In the genomic region with DNA sequence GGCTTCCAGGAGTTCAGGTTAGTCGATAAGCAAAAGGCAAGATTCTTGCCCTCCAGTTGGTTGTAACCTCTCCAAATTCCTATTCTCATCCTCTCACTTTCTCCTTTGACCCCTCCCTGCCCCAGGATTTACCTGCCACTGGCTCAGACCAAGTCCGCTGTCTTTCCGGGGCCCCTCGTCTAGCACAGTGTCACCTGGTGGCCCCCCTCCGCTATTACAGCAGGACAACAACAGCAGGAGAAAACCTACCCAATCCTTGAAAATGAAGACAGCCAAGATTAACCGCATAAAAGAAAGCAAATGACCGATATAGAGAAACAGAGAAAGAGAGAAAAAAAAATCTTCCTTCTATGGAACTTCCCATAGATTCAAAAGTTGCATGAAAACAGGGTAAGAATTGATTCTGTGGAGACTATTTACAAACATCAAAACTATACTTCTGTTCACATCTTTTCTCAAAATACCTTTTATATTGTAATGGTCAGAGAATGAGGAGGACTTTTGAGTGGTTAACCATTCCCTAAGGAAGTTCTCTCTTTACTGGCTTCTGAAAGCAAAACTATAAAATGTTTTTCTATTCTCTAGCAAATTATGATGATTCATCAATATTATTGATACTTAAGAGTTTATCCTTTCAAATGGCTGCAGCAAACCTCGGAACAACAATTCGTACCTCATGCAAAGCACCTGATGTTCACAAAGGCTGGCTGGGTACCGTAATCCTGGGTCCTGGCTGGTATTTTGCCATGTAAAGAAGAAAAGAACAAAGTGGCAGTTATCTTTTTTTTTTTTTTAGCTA, we compare ENCODE assay signal across 10 cellular contexts. TPM values are rescaled to one million over a fixed set of nuclear protein-coding genes. Genes with fewer than 3 reads are reported as not detected.
DNase-seq lines count a peak whose midpoint lies in the region; ATAC-seq and TF ChIP-seq lines count a peak whose summit lies in the region.
"Had no signal": no experiment of that assay in that cellular context is flagged by ENCODE, and none has a peak within 500 bp of the region (broad histone marks: within the 10 kb centered on the region; RNA-seq: fewer than 3 reads in every experiment).

No MANE protein-coding gene starts in this region.

- no peaks in the 10 kb centered on the region for H3K9me2 ChIP-seq in SK-N-SH

- H3K27ac ChIP-seq in SK-N-SH (ENCODE audit: low read depth in 2 of 2, low read length in 1 of 2), result no peak overlapping the region

- no peaks in the 10 kb centered on the region for H3K36me3 Mint-ChIP-seq in brain
- no peaks in the 10 kb centered on the region for H3K36me3 Mint-ChIP-seq in osteocyte (ENCODE audit: unreplicated experiment)

- H3K79me2 ChIP-seq in SK-N-SH (ENCODE audit: insufficient read depth), result no peaks in the 10 kb centered on the region

- H3K27ac Mint-ChIP-seq in brain (no peak overlapping the region), osteocyte (ENCODE audit: unreplicated experiment) (no peak overlapping the region)

- POLR2A ChIA-PET in SK-N-SH (lab: Yijun Ruan, JAX), result no interaction called here

- H3K4me1 Mint-ChIP-seq in brain (peaks cover 12% of the 10 kb centered on the region), osteocyte (ENCODE audit: unreplicated experiment) (peaks cover 14% of the 10 kb centered on the region)

- no peaks in the 10 kb centered on the region for H3K9me3 ChIP-seq in SK-N-SH

- peaks cover 2 to 15% (median 5%) of the 10 kb centered on the region in 5 experiments for H3K9me3 Mint-ChIP-seq in brain
- H3K9me3 Mint-ChIP-seq in osteocyte (ENCODE audit: unreplicated experiment), result peaks cover 5% of the 10 kb centered on the region

- no peaks in the 10 kb centered on the region for H3K4me1 ChIP-seq in SK-N-SH (ENCODE audit: control insufficient read depth in 1 of 2, insufficient read depth in 2 of 2, low read depth in 1 of 2, low read length in 1 of 2)

- ATAC-seq in SK-N-SH treated with all-trans-retinoic acid at 6 μM for 48 hours (no peak), HG03520 (IDR thresholded peaks at IDR 0.05; ENCODE audit: unreplicated experiment) (peak; percentile 58)

- H3F3A ChIP-seq in SK-N-SH (replicated peaks; ENCODE audit: insufficient read depth), result no peaks in the 10 kb centered on the region

- 19% methylated on average over 10 of the region's 10 CpGs for WGBS in SK-N-SH (ENCODE audit: low lambda C conversion rate)

- peak; percentile 47 for TF ChIP-seq RAD21 in SK-N-SH (IDR thresholded peaks at IDR 0.05; ENCODE audit: low read length)

- H3K4me3 Mint-ChIP-seq in brain, result no peak overlapping the region
- H3K4me3 Mint-ChIP-seq in osteocyte (ENCODE audit: unreplicated experiment), result no peak overlapping the region

- CTCF ChIA-PET in SK-N-SH (lab: Yijun Ruan, JAX), result interaction anchor here (0.6 to 1.9 kb wide), 7 partner anchors 8 to 360 kb away, joined by 3 to 5 read pairs (median 4); a partner anchor contains a TSS

- H3K27me3 ChIP-seq in SK-N-SH (ENCODE audit: insufficient read depth), result no peaks in the 10 kb centered on the region

- no peak overlapping the region for H3K4me2 ChIP-seq in SK-N-SH

- TF ChIP-seq CTCF in SK-N-SH (IDR thresholded peaks at IDR 0.05) (peak; percentile 38), brain (conservative IDR thresholded peaks at IDR 0.05) (peak; percentile 48 to 73), osteocyte (IDR thresholded peaks at IDR 0.05) (peak; percentile 53)

- TF ChIP-seq EP300 in SK-N-SH (IDR thresholded peaks at IDR 0.05; ENCODE audit: borderline replicate concordance in 1 of 2, low read depth in 1 of 2, low read length in 1 of 2), result no peak

- peak overlapping the region in 1 of 2 experiments; percentile 35; a peak in 1 of 4 replicates for H3K4me3 ChIP-seq in SK-N-SH (ENCODE audit: low read depth in 2 of 2, low read length in 1 of 2)

- H3K36me3 ChIP-seq in SK-N-SH (replicated peaks in 1 of 2; ENCODE audit: control insufficient read depth in 1 of 2, insufficient read depth in 2 of 2, low read length in 1 of 2), result no peaks in the 10 kb centered on the region

- no peak overlapping the region for H2AFZ ChIP-seq in SK-N-SH (ENCODE audit: low read depth)

- DNase-seq in SK-N-SH (peak; percentile 54), osteocyte (ENCODE audit: extremely low spot score, unreplicated experiment) (no peak), NCI-H510A (lab: John Stamatoyannopoulos, UW) (no peak), NCI-H2171 (lab: John Stamatoyannopoulos, UW) (no peak)
- DNase-seq in NK-92 treated with Interleukin-12 subunit alpha and Interleukin-12 subunit beta, amount 100 ng/mL, for 24 hours (lab: John Stamatoyannopoulos, UW), result no peak

- H3K27me3 Mint-ChIP-seq in brain, result peaks cover 6% of the 10 kb centered on the region
- peaks cover 45% of the 10 kb centered on the region for H3K27me3 Mint-ChIP-seq in osteocyte (ENCODE audit: unreplicated experiment)

- H4K20me1 ChIP-seq in SK-N-SH (ENCODE audit: insufficient read depth), result no peaks in the 10 kb centered on the region

- H3K9ac ChIP-seq in SK-N-SH, result no peak overlapping the region

TF ChIP-seq in SK-N-SH, 30 proteins besides CTCF, POLR2A, EP300 and RAD21:
- TF ChIP-seq SMC3 (IDR thresholded peaks at IDR 0.05; ENCODE audit: low read depth, low read length) (peak; percentile 35; the same call in 1 of the 2 replicates), SIN3A (IDR thresholded peaks at IDR 0.05; ENCODE audit: borderline replicate concordance, low read depth, low read length) (no peak)

TF ChIP-seq in SK-N-SH treated with all-trans-retinoic acid at 6 μM for 48 hours, 23 proteins besides CTCF, POLR2A, EP300 and RAD21:
- TF ChIP-seq, protein P1, sequence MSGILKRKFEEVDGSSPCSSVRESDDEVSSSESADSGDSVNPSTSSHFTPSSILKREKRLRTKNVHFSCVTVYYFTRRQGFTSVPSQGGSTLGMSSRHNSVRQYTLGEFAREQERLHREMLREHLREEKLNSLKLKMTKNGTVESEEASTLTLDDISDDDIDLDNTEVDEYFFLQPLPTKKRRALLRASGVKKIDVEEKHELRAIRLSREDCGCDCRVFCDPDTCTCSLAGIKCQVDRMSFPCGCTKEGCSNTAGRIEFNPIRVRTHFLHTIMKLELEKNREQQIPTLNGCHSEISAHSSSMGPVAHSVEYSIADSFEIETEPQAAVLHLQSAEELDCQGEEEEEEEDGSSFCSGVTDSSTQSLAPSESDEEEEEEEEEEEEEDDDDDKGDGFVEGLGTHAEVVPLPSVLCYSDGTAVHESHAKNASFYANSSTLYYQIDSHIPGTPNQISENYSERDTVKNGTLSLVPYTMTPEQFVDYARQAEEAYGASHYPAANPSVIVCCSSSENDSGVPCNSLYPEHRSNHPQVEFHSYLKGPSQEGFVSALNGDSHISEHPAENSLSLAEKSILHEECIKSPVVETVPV (CRISPR knock-in tag; IDR thresholded peaks at IDR 0.05), result no peak
- TF ChIP-seq TOX (CRISPR knock-in tag; IDR thresholded peaks at IDR 0.05; ENCODE audit: borderline replicate concordance) (no peak), ZNF8 (CRISPR knock-in tag; IDR thresholded peaks at IDR 0.05) (no peak), ZFP3 (CRISPR knock-in tag; IDR thresholded peaks at IDR 0.05) (no peak), ZNF70 (CRISPR knock-in tag; IDR thresholded peaks at IDR 0.05) (no peak), RARB (CRISPR knock-in tag; IDR thresholded peaks at IDR 0.05) (no peak), BACH2 (CRISPR knock-in tag; IDR thresholded peaks at IDR 0.05; ENCODE audit: borderline replicate concordance) (no peak), ZFP30 (CRISPR knock-in tag; IDR thresholded peaks at IDR 0.05) (no peak), GLIS3 (CRISPR knock-in tag; IDR thresholded peaks at IDR 0.05) (no peak), CSDC2 (CRISPR knock-in tag; IDR thresholded peaks at IDR 0.05) (no peak), ISL1 (CRISPR knock-in tag; IDR thresholded peaks at IDR 0.05) (no peak), PPARA (CRISPR knock-in tag; IDR thresholded peaks at IDR 0.05; ENCODE audit: borderline replicate concordance) (no peak), ZC3H10 (CRISPR knock-in tag; IDR thresholded peaks at IDR 0.05) (no peak), ESRRG (CRISPR knock-in tag; IDR thresholded peaks at IDR 0.05) (no peak), ZNF565 (CRISPR knock-in tag; conservative IDR thresholded peaks at IDR 0.05; ENCODE audit: low read depth) (no peak)
- TF ChIP-seq, protein P2, sequence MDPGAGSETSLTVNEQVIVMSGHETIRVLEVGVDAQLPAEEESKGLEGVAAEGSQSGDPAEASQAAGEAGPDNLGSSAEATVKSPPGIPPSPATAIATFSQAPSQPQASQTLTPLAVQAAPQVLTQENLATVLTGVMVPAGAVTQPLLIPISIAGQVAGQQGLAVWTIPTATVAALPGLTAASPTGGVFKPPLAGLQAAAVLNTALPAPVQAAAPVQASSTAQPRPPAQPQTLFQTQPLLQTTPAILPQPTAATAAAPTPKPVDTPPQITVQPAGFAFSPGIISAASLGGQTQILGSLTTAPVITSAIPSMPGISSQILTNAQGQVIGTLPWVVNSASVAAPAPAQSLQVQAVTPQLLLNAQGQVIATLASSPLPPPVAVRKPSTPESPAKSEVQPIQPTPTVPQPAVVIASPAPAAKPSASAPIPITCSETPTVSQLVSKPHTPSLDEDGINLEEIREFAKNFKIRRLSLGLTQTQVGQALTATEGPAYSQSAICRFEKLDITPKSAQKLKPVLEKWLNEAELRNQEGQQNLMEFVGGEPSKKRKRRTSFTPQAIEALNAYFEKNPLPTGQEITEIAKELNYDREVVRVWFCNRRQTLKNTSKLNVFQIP (CRISPR knock-in tag; IDR thresholded peaks at IDR 0.05; ENCODE audit: borderline replicate concordance, low read depth), result no peak
- TF ChIP-seq, protein P3, sequence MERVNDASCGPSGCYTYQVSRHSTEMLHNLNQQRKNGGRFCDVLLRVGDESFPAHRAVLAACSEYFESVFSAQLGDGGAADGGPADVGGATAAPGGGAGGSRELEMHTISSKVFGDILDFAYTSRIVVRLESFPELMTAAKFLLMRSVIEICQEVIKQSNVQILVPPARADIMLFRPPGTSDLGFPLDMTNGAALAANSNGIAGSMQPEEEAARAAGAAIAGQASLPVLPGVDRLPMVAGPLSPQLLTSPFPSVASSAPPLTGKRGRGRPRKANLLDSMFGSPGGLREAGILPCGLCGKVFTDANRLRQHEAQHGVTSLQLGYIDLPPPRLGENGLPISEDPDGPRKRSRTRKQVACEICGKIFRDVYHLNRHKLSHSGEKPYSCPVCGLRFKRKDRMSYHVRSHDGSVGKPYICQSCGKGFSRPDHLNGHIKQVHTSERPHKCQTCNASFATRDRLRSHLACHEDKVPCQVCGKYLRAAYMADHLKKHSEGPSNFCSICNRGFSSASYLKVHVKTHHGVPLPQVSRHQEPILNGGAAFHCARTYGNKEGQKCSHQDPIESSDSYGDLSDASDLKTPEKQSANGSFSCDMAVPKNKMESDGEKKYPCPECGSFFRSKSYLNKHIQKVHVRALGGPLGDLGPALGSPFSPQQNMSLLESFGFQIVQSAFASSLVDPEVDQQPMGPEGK (CRISPR knock-in tag; IDR thresholded peaks at IDR 0.05; ENCODE audit: borderline replicate concordance), result no peak
TF ChIP-seq in SK-N-SH treated with all-trans-retinoic acid at 6 μM for 48 hours: peak in this region for 0.

RNA-seq across cellular contexts. Expression of a gene that starts 10.0 kb away (rescaled TPM):
- polyA plus RNA-seq in SK-N-SH (2012; rRNA removed) (0.05 and 0.16 TPM in 2 replicates), brain (ENCODE audit: insufficient read depth, low read depth, low replicate concordance) (11.6 TPM)
- 0.06 and 0.21 TPM in 2 replicates for polyA plus RNA-seq in SK-N-SH (2012; cell fraction: cytosol; rRNA removed)
- 0.04 and 0.06 TPM in 2 replicates for polyA plus RNA-seq in SK-N-SH (2012; cell fraction: nucleus; rRNA removed)
- total RNA-seq in osteocyte, result 2.1 and 3.5 TPM in 2 replicates
- total RNA-seq: activated CD8-positive, alpha-beta memory T cell treated with anti-CD3 and anti-CD28 coated beads for 36 hours; pulmonary artery endothelial cell had no signal

Comparison
In these comparisons a context has a peak if more than half of its experiments do, and no peak if none do; other contexts are left out.
1. RNA of a gene that starts 10.0 kb away (polyA plus RNA-seq): 11.6 TPM in brain (single experiment); 0.04 to 0.21 TPM in SK-N-SH; every median in the first group is over 10 times any median in the second.
2. Peak in every context shown above with its lines, with median percentiles within 50 percentile points of each other: CTCF ChIP-seq.